In the genomic region with DNA sequence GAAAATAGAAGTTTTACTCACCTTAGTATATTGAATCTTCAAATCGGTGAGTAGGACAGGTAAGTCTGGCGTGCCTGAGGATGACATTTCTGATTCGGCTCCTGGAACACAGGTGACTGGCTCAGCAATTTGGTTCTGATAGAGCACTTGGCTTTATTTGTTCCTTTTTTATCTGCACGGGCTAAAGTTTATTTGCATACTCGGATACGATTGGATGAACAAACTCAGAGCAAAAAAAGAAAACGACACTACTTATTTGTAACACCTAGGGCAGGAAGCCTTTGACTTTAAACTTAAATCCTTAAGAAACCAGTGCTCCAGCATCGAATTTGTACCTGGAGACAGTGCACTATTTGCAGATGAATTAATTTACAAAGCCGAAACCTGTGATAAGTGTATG, we compare ENCODE assay signal across 8 cellular contexts. TPM values are rescaled to one million over a fixed set of nuclear protein-coding genes. Genes with fewer than 3 reads are reported as not detected.
DNase-seq lines count a peak whose midpoint lies in the region; ATAC-seq, FAIRE-seq and TF ChIP-seq lines count a peak whose summit lies in the region.

A gene (minus strand): TSS at position 140 of the 400 bp plus-strand sequence. CDS start 53 bp downstream, at position 87.

- H3K4me3 ChIP-seq in smooth muscle cell = peak within 1 kb of the TSS; percentile 49

- WGBS in smooth muscle cell (ENCODE audit: low lambda C conversion rate) = 71% methylated on average over 9 of the region's 9 CpGs

- peak within 1 kb of the TSS; percentile 65; the same call in 1 of the 2 replicates for H3K27ac Mint-ChIP-seq in HFFc6

- H3K36me3 Mint-ChIP-seq in HFFc6 (ENCODE audit: low read depth) = peaks cover 10% of the 10 kb centered on the region; the same call in 1 of the 2 replicates

- H3K4me2 ChIP-seq in smooth muscle cell = no peak within 1 kb of the TSS

- peaks cover 59% of the 10 kb centered on the region; the same call in 1 of the 2 replicates for H3K4me1 Mint-ChIP-seq in HFFc6 (ENCODE audit: low read depth)

- peak; percentile 99 for FAIRE-seq in islet of Langerhans (lab: Jason Lieb, UNC)
- FAIRE-seq in frontal cortex (lab: Jason Lieb, UNC) = no peak

- no peak within 1 kb of the TSS for H2AFZ ChIP-seq in smooth muscle cell (ENCODE audit: low read depth)

- no peaks in the 10 kb centered on the region for H4K20me1 ChIP-seq in smooth muscle cell (ENCODE audit: low read depth)

- peak within 1 kb of the TSS; percentile 87 for H3K4me3 Mint-ChIP-seq in HFFc6

- no peak within 1 kb of the TSS for H3K9ac ChIP-seq in smooth muscle cell (ENCODE audit: low read depth)

- no peaks in the 10 kb centered on the region for H3K4me1 ChIP-seq in smooth muscle cell (ENCODE audit: low read depth)

- H3F3A ChIP-seq in smooth muscle cell (ENCODE audit: low read depth) = no peaks in the 10 kb centered on the region

- no peaks in the 10 kb centered on the region for H3K9me3 ChIP-seq in smooth muscle cell (replicated peaks; ENCODE audit: low read depth)

- no peak for DNase-seq in HFFc6
- peak; percentile 11 for DNase-seq in UCSD-AML1 (lab: John Stamatoyannopoulos, UW; ENCODE audit: unreplicated experiment)
- DNase-seq in smooth muscle cell (lab: John Stamatoyannopoulos, UW; ENCODE audit: unreplicated experiment) = no peak
- no peak for DNase-seq in MV-4-11 (lab: John Stamatoyannopoulos, UW)
- no peak for DNase-seq in frontal cortex (ENCODE audit: low spot score in 2 of 2)
- DNase-seq in activated naive CD4-positive, alpha-beta T cell treated with Interleukin-2 at 50 U/mL for 16 hours = no peak

- peaks cover 3% of the 10 kb centered on the region for H3K27me3 Mint-ChIP-seq in HFFc6 (ENCODE audit: insufficient read depth)

- no peaks in the 10 kb centered on the region for H3K9me3 Mint-ChIP-seq in HFFc6

- peaks cover 3% of the 10 kb centered on the region for H3K27me3 ChIP-seq in smooth muscle cell (ENCODE audit: low read depth)

- no peaks in the 10 kb centered on the region for H3K79me2 ChIP-seq in smooth muscle cell (ENCODE audit: low read depth)

- ATAC-seq in HG03025 (IDR thresholded peaks at IDR 0.05; ENCODE audit: low FRiP score, unreplicated experiment) = no peak

- H3K36me3 ChIP-seq in smooth muscle cell (ENCODE audit: low read depth) = no peaks in the 10 kb centered on the region

- no peak for TF ChIP-seq CTCF in HFFc6 (IDR thresholded peaks at IDR 0.05)
- no peak for TF ChIP-seq CTCF in smooth muscle cell (IDR thresholded peaks at IDR 0.05; ENCODE audit: borderline replicate concordance, insufficient read depth, poor library complexity, severe bottlenecking)

- no peak within 1 kb of the TSS for H3K27ac ChIP-seq in smooth muscle cell (ENCODE audit: low read depth)

RNA-seq across cellular contexts. Expression of the gene that starts here (rescaled TPM):
- 100 to 1,000 TPM; 166 to 720 (median 656) TPM for total RNA-seq in HFFc6 (2021; fragmentation: NEBNext Ultra II Directional; extraction: Animal tissue kit (Norgen Biotek cat#: 25700))
- 0.09 and 0.54 TPM in 2 replicates for total RNA-seq in smooth muscle cell
- 0.07 TPM in 1 of 2 replicates, not detected in the other for polyA plus RNA-seq in smooth muscle cell
- total RNA-seq in frontal cortex = 1.2 TPM

Comparison
In these comparisons a context has a peak if more than half of its experiments do, and no peak if none do; other contexts are left out.
1. RNA of the gene that starts here (total RNA-seq): 166 to 720 TPM in HFFc6; 1.2 TPM in frontal cortex (single experiment) and 0.09 to 0.54 TPM in smooth muscle cell; every median in the first group is over 10 times any median in the second.